11 cellular contexts compared by ENCODE assay signal in genomic region chr14:63468273-63468672, GRCh38.
DNase-seq lines count a peak whose midpoint lies in the region; ATAC-seq lines count a peak whose summit lies in the region.
"Had no signal": no experiment of that assay in that cellular context is flagged by ENCODE, and none has a peak within 500 bp of the region (broad histone marks: within the 10 kb centered on the region; RNA-seq: fewer than 3 reads in every experiment).

No MANE protein-coding gene starts in this region.

- H3K4me1 Mint-ChIP-seq in activated T-cell treated with anti-CD3 and anti-CD28 coated beads, Interleukin-2, amount 50 U/mL, for 4 hours (ENCODE audit: low read depth), result peaks cover 47% of the 10 kb centered on the region
- H3K4me1 Mint-ChIP-seq in activated naive CD8-positive, alpha-beta T cell treated with anti-CD3 and anti-CD28 coated beads, Interleukin-2, amount 50 U/mL, for 24 hours, result peaks cover 26% of the 10 kb centered on the region

- DNase-seq in activated T-cell treated with anti-CD3 and anti-CD28 coated beads, Interleukin-2, amount 50 U/mL, for 4 hours, result no peak
- DNase-seq in activated T-cell treated with anti-CD3 and anti-CD28 coated beads, Interleukin-2, amount 50 U/mL, for 1 hour, result no peak
- no peak for DNase-seq in activated naive CD8-positive, alpha-beta T cell treated with anti-CD3 and anti-CD28 coated beads, Interleukin-2, amount 50 U/mL, for 24 hours
- DNase-seq in renal cortical epithelial cell (ENCODE audit: low read depth) (peak; percentile 68), D341Med (ENCODE audit: low spot score) (no peak), NCI-H146 (lab: John Stamatoyannopoulos, UW) (no peak), occipital lobe (lab: John Stamatoyannopoulos, UW) (no peak)
- DNase-seq: left cardiac atrium, naive B cell, SW 1271 had no signal

- H3K9me3 Mint-ChIP-seq in activated T-cell treated with anti-CD3 and anti-CD28 coated beads, Interleukin-2, amount 50 U/mL, for 4 hours, result no peaks in the 10 kb centered on the region
- H3K9me3 Mint-ChIP-seq in activated naive CD8-positive, alpha-beta T cell treated with anti-CD3 and anti-CD28 coated beads, Interleukin-2, amount 50 U/mL, for 24 hours, result no peaks in the 10 kb centered on the region
- H3K9me3 Mint-ChIP-seq: naive B cell had no signal

- H3K27ac Mint-ChIP-seq in activated naive CD8-positive, alpha-beta T cell treated with anti-CD3 and anti-CD28 coated beads, Interleukin-2, amount 50 U/mL, for 24 hours, result no peak overlapping the region

- no peak overlapping the region for H3K4me3 Mint-ChIP-seq in activated T-cell treated with anti-CD3 and anti-CD28 coated beads, Interleukin-2, amount 50 U/mL, for 4 hours
- no peak overlapping the region for H3K4me3 Mint-ChIP-seq in activated naive CD8-positive, alpha-beta T cell treated with anti-CD3 and anti-CD28 coated beads, Interleukin-2, amount 50 U/mL, for 24 hours
- H3K4me3 Mint-ChIP-seq: naive B cell had no signal

- ATAC-seq in activated T-cell treated with anti-CD3 and anti-CD28 coated beads, Interleukin-2, amount 50 U/mL, for 4 hours, result peak; percentile 62 to 76
- ATAC-seq in HG03457 (IDR thresholded peaks at IDR 0.05; ENCODE audit: unreplicated experiment), result peak; percentile 34
- ATAC-seq in activated naive CD8-positive, alpha-beta T cell treated with anti-CD3 and anti-CD28 coated beads, Interleukin-2, amount 50 U/mL, for 24 hours, result peak; percentile 60
- ATAC-seq: left cardiac atrium had no signal

- no peaks in the 10 kb centered on the region for H3K27me3 Mint-ChIP-seq in activated T-cell treated with anti-CD3 and anti-CD28 coated beads, Interleukin-2, amount 50 U/mL, for 4 hours (ENCODE audit: low read depth)
- no peaks in the 10 kb centered on the region for H3K27me3 Mint-ChIP-seq in activated naive CD8-positive, alpha-beta T cell treated with anti-CD3 and anti-CD28 coated beads, Interleukin-2, amount 50 U/mL, for 24 hours
- H3K27me3 Mint-ChIP-seq: naive B cell had no signal

- peaks cover 7% of the 10 kb centered on the region for H3K36me3 Mint-ChIP-seq in activated T-cell treated with anti-CD3 and anti-CD28 coated beads, Interleukin-2, amount 50 U/mL, for 4 hours (ENCODE audit: insufficient read depth)
- H3K36me3 Mint-ChIP-seq in activated naive CD8-positive, alpha-beta T cell treated with anti-CD3 and anti-CD28 coated beads, Interleukin-2, amount 50 U/mL, for 24 hours (ENCODE audit: low read depth), result peaks cover 4% of the 10 kb centered on the region
